In the genomic region with DNA sequence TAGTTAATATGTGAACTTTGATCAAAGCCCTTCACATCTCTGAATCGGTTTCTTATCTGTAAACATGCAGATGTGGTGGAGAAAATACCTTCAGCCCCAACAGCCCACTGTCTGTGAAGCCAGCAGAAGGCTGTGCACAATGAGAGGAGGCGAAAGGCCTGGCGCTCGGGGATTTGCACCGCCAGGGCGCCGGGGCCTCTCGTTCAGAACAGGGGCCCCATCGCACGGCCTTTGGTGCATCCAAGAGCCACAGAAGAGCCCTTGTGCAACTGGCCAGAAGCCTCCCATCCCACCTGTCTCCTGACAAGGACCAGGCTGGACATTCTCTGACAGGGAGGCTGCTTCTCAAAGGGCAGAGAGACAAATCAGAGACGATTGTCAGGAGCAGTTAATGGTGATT, we compare ENCODE assay signal across 24 cellular contexts.
"Had no signal": no experiment of that assay in that cellular context is flagged by ENCODE, and none has a peak within 500 bp of the region (broad histone marks: within the 10 kb centered on the region; RNA-seq: fewer than 3 reads in every experiment).

No MANE protein-coding gene starts in this region.

- H3K9me3 Mint-ChIP-seq: dendritic cell treated with granulocyte-macrophage colony-stimulating factor and Interleukin-4, amounts not matched to agents 40 ng/mL and 50 ng/mL, for 4 days; endodermal cell had no signal

- H3K27ac Mint-ChIP-seq: dendritic cell treated with granulocyte-macrophage colony-stimulating factor and Interleukin-4, amounts not matched to agents 40 ng/mL and 50 ng/mL, for 4 days; effector memory CD8-positive, alpha-beta T cell; endodermal cell had no signal

- H3K4me3 Mint-ChIP-seq: dendritic cell treated with granulocyte-macrophage colony-stimulating factor and Interleukin-4, amounts not matched to agents 40 ng/mL and 50 ng/mL, for 4 days; effector memory CD8-positive, alpha-beta T cell; endodermal cell had no signal

- ATAC-seq: effector memory CD8-positive, alpha-beta T cell; esophagus mucosa; foreskin keratinocyte; gastrocnemius medialis; gastroesophageal sphincter; heart left ventricle; heart right ventricle had no signal

- H3K4me1 ChIP-seq: colonic mucosa, heart left ventricle, heart right ventricle had no signal

- H3K4me1 Mint-ChIP-seq: endodermal cell had no signal

- H3K9me3 ChIP-seq: colonic mucosa, esophagus muscularis mucosa, esophagus squamous epithelium, gastrocnemius medialis, gastroesophageal sphincter, heart left ventricle, heart right ventricle had no signal

- DNase-seq: colonic mucosa; cortex of kidney; dermis blood vessel endothelial cell; dorsolateral prefrontal cortex; effector CD4-positive, alpha-beta T cell; effector CD8-positive, alpha-beta T cell; effector memory CD4-positive, alpha-beta T cell; effector memory CD8-positive, alpha-beta T cell; endodermal cell; erythroblast; esophagus squamous epithelium; foreskin fibroblast; foreskin keratinocyte; foreskin melanocyte; gastrocnemius medialis; glutamatergic neuron; head of caudate nucleus; heart right ventricle had no signal

- H3K4me3 ChIP-seq: colonic mucosa, coronary artery, dorsolateral prefrontal cortex, esophagus muscularis mucosa, esophagus squamous epithelium, gastrocnemius medialis, gastroesophageal sphincter, heart left ventricle, heart right ventricle had no signal

- H3K27me3 ChIP-seq: colonic mucosa, esophagus squamous epithelium, foreskin keratinocyte, gastrocnemius medialis, heart left ventricle had no signal

- H3K36me3 ChIP-seq: colonic mucosa, esophagus muscularis mucosa, esophagus squamous epithelium, gastrocnemius medialis, gastroesophageal sphincter, heart left ventricle, heart right ventricle had no signal

- H3K27ac ChIP-seq: colonic mucosa, coronary artery, dorsolateral prefrontal cortex, esophagus muscularis mucosa, foreskin keratinocyte, gastrocnemius medialis, gastroesophageal sphincter, heart left ventricle, heart right ventricle had no signal
